Comparison of ENCODE assay signal across 1 cellular context in the genomic region with DNA sequence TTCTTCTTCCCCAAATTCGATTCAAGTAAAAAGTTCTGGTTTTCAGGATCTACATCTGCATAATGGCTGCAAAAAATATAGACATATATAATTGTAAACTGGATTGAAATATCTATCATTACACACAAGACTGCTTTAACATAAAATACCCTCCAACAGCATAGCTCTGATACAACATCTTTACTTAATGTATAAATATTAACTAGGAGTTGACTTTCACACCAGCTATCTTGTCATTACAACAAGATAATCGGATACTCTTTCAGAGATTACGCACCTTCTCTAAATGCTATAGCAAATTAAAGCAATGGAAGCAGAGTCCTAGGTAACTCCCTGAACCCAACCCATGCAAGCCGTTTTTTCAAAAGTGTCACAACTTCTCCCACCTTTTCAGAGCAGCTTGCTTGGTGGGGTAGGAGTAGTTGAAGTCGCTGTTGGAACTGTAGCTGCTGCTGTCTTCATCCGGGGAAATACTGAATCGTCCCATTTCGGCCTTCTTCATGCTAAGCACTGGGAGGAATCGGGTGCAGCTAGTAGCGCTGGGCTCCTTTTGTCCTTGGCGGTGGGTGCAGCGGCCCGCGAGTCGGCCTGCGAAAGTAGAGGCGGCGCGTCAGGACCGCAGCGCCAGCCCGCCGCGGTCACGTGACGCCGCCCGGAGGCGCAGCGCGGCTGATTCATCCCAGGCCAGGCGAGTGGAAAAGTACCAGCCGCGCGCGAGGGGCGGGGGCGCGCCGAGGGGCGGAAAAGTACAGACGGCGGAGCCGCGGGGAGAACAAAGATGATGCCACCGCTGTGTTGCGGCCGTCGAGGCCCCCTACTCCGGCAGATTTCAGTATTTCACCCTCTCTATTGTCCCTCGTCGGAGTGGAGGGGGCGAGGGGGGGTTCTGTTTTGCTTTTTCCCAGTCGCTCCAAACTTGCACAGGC.
TF ChIP-seq lines count a peak whose summit lies in the region.

No MANE protein-coding gene starts in this region.

TF ChIP-seq in HEK293, 187 proteins besides CTCF, POLR2A, EP300 and RAD21 (continued from another document and continues in another):
- TF ChIP-seq, protein P1, sequence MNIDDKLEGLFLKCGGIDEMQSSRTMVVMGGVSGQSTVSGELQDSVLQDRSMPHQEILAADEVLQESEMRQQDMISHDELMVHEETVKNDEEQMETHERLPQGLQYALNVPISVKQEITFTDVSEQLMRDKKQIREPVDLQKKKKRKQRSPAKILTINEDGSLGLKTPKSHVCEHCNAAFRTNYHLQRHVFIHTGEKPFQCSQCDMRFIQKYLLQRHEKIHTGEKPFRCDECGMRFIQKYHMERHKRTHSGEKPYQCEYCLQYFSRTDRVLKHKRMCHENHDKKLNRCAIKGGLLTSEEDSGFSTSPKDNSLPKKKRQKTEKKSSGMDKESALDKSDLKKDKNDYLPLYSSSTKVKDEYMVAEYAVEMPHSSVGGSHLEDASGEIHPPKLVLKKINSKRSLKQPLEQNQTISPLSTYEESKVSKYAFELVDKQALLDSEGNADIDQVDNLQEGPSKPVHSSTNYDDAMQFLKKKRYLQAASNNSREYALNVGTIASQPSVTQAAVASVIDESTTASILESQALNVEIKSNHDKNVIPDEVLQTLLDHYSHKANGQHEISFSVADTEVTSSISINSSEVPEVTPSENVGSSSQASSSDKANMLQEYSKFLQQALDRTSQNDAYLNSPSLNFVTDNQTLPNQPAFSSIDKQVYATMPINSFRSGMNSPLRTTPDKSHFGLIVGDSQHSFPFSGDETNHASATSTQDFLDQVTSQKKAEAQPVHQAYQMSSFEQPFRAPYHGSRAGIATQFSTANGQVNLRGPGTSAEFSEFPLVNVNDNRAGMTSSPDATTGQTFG (tag by site-specific recombination; IDR thresholded peaks at IDR 0.05; ENCODE audit: borderline replicate concordance): no peak
- TF ChIP-seq SP3 (tag by site-specific recombination; IDR thresholded peaks at IDR 0.05) (peak; percentile 41), FEZF1 (tag by site-specific recombination; IDR thresholded peaks at IDR 0.05) (0 out of 2 replicates have a peak, but pooled peaks have one; percentile 10), ZNF600 (tag by site-specific recombination; IDR thresholded peaks at IDR 0.05) (peak; percentile 75), ZBTB7A (tag by site-specific recombination; IDR thresholded peaks at IDR 0.05; ENCODE audit: low read depth) (peak; percentile 91), ZNF76 (tag by site-specific recombination; IDR thresholded peaks at IDR 0.05; ENCODE audit: borderline replicate concordance, low read depth) (0 out of 2 replicates have a peak, but pooled peaks have one; percentile 15), ZNF621 (tag by site-specific recombination; IDR thresholded peaks at IDR 0.05) (no peak), ZNF624 (tag by site-specific recombination; IDR thresholded peaks at IDR 0.05) (0 out of 2 replicates have a peak, but pooled peaks have one; percentile 41), ZNF654 (tag by site-specific recombination; IDR thresholded peaks at IDR 0.05; ENCODE audit: low read depth) (no peak), ZSCAN30 (tag by site-specific recombination; IDR thresholded peaks at IDR 0.05) (peak; percentile 61; the same call in 1 of the 2 replicates), KLF10 (tag by site-specific recombination; IDR thresholded peaks at IDR 0.05) (peak; percentile 77), ZNF324 (tag by site-specific recombination; IDR thresholded peaks at IDR 0.05) (0 out of 2 replicates have a peak, but pooled peaks have one; percentile 29), KLF9 (tag by site-specific recombination; IDR thresholded peaks at IDR 0.05; ENCODE audit: low read depth) (peak; percentile 70), YY1 (tag by site-specific recombination; IDR thresholded peaks at IDR 0.05) (0 out of 2 replicates have a peak, but pooled peaks have one; percentile 9), ZFP37 (tag by site-specific recombination; IDR thresholded peaks at IDR 0.05) (peak; percentile 78), ZNF350 (tag by site-specific recombination; IDR thresholded peaks at IDR 0.05) (no peak), SCRT1 (tag by site-specific recombination; IDR thresholded peaks at IDR 0.05; ENCODE audit: borderline replicate concordance) (no peak), ZNF214 (tag by site-specific recombination; IDR thresholded peaks at IDR 0.05; ENCODE audit: borderline replicate concordance) (no peak), ZFP3 (tag by site-specific recombination; IDR thresholded peaks at IDR 0.05; ENCODE audit: low read depth) (no peak), ZNF629 (tag by site-specific recombination; IDR thresholded peaks at IDR 0.05) (peak; percentile 68), GLIS2 (tag by site-specific recombination; IDR thresholded peaks at IDR 0.05) (peak; percentile 93), ZNF146 (tag by site-specific recombination; IDR thresholded peaks at IDR 0.05) (no peak), ZNF677 (tag by site-specific recombination; IDR thresholded peaks at IDR 0.05) (no peak), HOXC10 (CRISPR knock-in tag; IDR thresholded peaks at IDR 0.05) (no peak)
- TF ChIP-seq, protein P2, sequence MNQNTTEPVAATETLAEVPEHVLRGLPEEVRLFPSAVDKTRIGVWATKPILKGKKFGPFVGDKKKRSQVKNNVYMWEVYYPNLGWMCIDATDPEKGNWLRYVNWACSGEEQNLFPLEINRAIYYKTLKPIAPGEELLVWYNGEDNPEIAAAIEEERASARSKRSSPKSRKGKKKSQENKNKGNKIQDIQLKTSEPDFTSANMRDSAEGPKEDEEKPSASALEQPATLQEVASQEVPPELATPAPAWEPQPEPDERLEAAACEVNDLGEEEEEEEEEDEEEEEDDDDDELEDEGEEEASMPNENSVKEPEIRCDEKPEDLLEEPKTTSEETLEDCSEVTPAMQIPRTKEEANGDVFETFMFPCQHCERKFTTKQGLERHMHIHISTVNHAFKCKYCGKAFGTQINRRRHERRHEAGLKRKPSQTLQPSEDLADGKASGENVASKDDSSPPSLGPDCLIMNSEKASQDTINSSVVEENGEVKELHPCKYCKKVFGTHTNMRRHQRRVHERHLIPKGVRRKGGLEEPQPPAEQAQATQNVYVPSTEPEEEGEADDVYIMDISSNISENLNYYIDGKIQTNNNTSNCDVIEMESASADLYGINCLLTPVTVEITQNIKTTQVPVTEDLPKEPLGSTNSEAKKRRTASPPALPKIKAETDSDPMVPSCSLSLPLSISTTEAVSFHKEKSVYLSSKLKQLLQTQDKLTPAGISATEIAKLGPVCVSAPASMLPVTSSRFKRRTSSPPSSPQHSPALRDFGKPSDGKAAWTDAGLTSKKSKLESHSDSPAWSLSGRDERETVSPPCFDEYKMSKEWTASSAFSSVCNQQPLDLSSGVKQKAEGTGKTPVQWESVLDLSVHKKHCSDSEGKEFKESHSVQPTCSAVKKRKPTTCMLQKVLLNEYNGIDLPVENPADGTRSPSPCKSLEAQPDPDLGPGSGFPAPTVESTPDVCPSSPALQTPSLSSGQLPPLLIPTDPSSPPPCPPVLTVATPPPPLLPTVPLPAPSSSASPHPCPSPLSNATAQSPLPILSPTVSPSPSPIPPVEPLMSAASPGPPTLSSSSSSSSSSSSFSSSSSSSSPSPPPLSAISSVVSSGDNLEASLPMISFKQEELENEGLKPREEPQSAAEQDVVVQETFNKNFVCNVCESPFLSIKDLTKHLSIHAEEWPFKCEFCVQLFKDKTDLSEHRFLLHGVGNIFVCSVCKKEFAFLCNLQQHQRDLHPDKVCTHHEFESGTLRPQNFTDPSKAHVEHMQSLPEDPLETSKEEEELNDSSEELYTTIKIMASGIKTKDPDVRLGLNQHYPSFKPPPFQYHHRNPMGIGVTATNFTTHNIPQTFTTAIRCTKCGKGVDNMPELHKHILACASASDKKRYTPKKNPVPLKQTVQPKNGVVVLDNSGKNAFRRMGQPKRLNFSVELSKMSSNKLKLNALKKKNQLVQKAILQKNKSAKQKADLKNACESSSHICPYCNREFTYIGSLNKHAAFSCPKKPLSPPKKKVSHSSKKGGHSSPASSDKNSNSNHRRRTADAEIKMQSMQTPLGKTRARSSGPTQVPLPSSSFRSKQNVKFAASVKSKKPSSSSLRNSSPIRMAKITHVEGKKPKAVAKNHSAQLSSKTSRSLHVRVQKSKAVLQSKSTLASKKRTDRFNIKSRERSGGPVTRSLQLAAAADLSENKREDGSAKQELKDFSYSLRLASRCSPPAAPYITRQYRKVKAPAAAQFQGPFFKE (tag by site-specific recombination; IDR thresholded peaks at IDR 0.05; ENCODE audit: borderline replicate concordance): no peak
- TF ChIP-seq, protein P3, sequence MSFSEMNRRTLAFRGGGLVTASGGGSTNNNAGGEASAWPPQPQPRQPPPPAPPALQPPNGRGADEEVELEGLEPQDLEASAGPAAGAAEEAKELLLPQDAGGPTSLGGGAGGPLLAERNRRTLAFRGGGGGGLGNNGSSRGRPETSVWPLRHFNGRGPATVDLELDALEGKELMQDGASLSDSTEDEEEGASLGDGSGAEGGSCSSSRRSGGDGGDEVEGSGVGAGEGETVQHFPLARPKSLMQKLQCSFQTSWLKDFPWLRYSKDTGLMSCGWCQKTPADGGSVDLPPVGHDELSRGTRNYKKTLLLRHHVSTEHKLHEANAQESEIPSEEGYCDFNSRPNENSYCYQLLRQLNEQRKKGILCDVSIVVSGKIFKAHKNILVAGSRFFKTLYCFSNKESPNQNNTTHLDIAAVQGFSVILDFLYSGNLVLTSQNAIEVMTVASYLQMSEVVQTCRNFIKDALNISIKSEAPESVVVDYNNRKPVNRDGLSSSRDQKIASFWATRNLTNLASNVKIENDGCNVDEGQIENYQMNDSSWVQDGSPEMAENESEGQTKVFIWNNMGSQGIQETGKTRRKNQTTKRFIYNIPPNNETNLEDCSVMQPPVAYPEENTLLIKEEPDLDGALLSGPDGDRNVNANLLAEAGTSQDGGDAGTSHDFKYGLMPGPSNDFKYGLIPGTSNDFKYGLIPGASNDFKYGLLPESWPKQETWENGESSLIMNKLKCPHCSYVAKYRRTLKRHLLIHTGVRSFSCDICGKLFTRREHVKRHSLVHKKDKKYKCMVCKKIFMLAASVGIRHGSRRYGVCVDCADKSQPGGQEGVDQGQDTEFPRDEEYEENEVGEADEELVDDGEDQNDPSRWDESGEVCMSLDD (tag by site-specific recombination; IDR thresholded peaks at IDR 0.05): no peak
- TF ChIP-seq, protein P4, sequence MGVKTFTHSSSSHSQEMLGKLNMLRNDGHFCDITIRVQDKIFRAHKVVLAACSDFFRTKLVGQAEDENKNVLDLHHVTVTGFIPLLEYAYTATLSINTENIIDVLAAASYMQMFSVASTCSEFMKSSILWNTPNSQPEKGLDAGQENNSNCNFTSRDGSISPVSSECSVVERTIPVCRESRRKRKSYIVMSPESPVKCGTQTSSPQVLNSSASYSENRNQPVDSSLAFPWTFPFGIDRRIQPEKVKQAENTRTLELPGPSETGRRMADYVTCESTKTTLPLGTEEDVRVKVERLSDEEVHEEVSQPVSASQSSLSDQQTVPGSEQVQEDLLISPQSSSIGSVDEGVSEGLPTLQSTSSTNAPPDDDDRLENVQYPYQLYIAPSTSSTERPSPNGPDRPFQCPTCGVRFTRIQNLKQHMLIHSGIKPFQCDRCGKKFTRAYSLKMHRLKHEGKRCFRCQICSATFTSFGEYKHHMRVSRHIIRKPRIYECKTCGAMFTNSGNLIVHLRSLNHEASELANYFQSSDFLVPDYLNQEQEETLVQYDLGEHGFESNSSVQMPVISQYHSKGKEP (tag by site-specific recombination; IDR thresholded peaks at IDR 0.05): peak; percentile 59; the same call in 1 of the 2 replicates
- TF ChIP-seq, protein P5, sequence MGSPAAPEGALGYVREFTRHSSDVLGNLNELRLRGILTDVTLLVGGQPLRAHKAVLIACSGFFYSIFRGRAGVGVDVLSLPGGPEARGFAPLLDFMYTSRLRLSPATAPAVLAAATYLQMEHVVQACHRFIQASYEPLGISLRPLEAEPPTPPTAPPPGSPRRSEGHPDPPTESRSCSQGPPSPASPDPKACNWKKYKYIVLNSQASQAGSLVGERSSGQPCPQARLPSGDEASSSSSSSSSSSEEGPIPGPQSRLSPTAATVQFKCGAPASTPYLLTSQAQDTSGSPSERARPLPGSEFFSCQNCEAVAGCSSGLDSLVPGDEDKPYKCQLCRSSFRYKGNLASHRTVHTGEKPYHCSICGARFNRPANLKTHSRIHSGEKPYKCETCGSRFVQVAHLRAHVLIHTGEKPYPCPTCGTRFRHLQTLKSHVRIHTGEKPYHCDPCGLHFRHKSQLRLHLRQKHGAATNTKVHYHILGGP (tag by site-specific recombination; IDR thresholded peaks at IDR 0.05): no peak
- TF ChIP-seq, protein P6, sequence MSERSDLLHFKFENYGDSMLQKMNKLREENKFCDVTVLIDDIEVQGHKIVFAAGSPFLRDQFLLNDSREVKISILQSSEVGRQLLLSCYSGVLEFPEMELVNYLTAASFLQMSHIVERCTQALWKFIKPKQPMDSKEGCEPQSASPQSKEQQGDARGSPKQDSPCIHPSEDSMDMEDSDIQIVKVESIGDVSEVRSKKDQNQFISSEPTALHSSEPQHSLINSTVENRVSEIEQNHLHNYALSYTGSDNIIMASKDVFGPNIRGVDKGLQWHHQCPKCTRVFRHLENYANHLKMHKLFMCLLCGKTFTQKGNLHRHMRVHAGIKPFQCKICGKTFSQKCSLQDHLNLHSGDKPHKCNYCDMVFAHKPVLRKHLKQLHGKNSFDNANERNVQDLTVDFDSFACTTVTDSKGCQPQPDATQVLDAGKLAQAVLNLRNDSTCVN (tag by site-specific recombination; optimal IDR thresholded peaks at IDR 0.05): peak; percentile 94
- TF ChIP-seq, protein P7, sequence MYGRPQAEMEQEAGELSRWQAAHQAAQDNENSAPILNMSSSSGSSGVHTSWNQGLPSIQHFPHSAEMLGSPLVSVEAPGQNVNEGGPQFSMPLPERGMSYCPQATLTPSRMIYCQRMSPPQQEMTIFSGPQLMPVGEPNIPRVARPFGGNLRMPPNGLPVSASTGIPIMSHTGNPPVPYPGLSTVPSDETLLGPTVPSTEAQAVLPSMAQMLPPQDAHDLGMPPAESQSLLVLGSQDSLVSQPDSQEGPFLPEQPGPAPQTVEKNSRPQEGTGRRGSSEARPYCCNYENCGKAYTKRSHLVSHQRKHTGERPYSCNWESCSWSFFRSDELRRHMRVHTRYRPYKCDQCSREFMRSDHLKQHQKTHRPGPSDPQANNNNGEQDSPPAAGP (tag by site-specific recombination; IDR thresholded peaks at IDR 0.05): no peak; the same call in 1 of the 2 replicates
- TF ChIP-seq, protein P8, sequence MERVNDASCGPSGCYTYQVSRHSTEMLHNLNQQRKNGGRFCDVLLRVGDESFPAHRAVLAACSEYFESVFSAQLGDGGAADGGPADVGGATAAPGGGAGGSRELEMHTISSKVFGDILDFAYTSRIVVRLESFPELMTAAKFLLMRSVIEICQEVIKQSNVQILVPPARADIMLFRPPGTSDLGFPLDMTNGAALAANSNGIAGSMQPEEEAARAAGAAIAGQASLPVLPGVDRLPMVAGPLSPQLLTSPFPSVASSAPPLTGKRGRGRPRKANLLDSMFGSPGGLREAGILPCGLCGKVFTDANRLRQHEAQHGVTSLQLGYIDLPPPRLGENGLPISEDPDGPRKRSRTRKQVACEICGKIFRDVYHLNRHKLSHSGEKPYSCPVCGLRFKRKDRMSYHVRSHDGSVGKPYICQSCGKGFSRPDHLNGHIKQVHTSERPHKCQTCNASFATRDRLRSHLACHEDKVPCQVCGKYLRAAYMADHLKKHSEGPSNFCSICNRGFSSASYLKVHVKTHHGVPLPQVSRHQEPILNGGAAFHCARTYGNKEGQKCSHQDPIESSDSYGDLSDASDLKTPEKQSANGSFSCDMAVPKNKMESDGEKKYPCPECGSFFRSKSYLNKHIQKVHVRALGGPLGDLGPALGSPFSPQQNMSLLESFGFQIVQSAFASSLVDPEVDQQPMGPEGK (tag by site-specific recombination; IDR thresholded peaks at IDR 0.05): peak; percentile 97
